Comparison of ENCODE assay signal across 14 cellular contexts in the genomic region with DNA sequence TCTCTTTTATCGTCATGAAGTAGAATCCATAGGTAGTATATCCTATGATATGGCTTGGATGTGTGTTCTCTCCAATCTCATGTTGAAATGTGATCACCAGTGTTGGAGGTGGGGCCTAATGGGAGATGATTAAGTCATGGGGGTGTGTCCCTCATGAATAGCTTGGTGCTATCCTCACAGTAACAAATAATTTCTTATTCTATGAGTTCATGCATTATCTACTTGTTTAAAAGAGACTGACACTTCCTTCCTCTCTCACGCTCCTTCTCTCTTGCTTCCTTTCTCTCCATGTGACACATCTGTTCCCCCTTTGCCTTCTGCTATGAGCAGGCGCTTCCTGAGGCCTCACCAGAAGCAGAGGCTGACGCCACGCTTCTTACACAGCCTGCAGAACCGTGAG.
"Had no signal": no experiment of that assay in that cellular context is flagged by ENCODE, and none has a peak within 500 bp of the region (broad histone marks: within the 10 kb centered on the region; RNA-seq: fewer than 3 reads in every experiment).

No MANE protein-coding gene starts in this region.

- H3K9me3 ChIP-seq: adrenal gland, esophagus squamous epithelium, left lung, pancreas, thyroid gland had no signal

- H3K4me3 ChIP-seq: adrenal gland, esophagus squamous epithelium, heart right ventricle, left lung, neural progenitor cell, pancreas, thyroid gland had no signal

- H3K36me3 ChIP-seq: adrenal gland, esophagus squamous epithelium, heart right ventricle, left lung, neural progenitor cell, pancreas, thyroid gland had no signal

- H3K4me1 ChIP-seq: esophagus squamous epithelium, pancreas, thyroid gland had no signal

- H3K27ac ChIP-seq: adrenal gland, esophagus squamous epithelium, left lung, neural progenitor cell, pancreas, thyroid gland had no signal

- H3K27me3 ChIP-seq: adrenal gland, esophagus squamous epithelium, heart right ventricle, left lung, neural progenitor cell, pancreas, thyroid gland had no signal

- ATAC-seq: left lung; pancreas; stimulated activated effector memory CD8-positive, alpha-beta T cell treated with anti-CD3 and anti-CD28 coated beads, Interleukin-12 subunit alpha, Interleukin-12 subunit beta, amount 100 ng/mL, for 72 hours had no signal

- DNase-seq: activated CD4-positive, alpha-beta T cell treated with anti-CD3 and anti-CD28 coated beads, Interleukin-2, amount 50 U/mL, for 1 hour; activated naive CD4-positive, alpha-beta T cell treated with anti-CD3 and anti-CD28 coated beads, Interleukin-2, amount 50 U/mL, for 16 hours; activated T-cell treated with anti-CD3 and anti-CD28 coated beads for 4 hours; adrenal gland; endodermal cell; esophagus squamous epithelium; foreskin melanocyte; heart right ventricle; islet precursor cell; left lung; pancreas; thyroid gland had no signal

- FAIRE-seq: pancreas had no signal
